ENCODE assay signal across 1 cellular context in the genomic region with DNA sequence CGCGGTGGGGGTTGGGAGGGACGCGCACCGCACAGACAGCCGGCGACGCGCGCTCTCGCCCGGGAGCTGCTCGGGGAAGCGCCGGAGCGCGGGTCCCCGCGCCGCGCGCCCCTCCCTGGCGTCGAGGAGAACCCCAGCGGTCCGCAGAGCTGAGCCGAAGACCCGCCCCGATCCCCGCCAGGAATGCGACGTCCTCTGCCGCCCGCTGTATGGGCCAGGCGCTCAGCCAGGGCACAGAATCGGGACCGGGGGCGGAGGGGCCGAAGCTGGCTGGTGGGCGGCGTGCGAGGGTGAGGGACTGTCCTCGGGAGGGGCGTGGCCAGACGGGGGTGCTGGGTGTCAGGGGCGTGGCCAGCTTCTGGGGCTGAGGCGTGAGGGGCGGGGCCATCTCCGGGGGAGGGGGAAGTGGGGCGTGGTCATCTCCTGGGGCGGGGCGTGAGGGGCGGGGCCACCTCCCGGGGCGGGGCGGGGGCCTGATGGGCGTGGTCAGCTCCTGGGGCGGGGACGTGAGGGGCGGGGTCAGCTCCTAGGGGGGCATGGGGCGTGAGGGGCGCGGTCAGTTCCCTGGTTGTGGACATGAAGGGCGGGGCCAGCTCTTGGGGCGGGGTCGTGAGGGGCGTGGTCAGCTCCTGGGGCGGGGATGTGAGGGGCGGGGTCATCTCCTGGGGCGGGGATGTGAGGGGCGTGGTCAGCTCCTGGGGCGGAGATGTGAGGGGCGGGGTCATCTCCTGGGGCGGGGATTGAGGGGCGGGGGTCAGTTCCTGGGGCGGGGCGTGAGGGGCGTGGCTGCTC.
TF ChIP-seq lines count a peak whose summit lies in the region.

No MANE protein-coding gene starts in this region.

TF ChIP-seq in K562, 482 proteins besides CTCF, POLR2A, EP300 and RAD21 (continues in another document):
- TF ChIP-seq ZNF12 (CRISPR knock-in tag; IDR thresholded peaks at IDR 0.05) (no peak), ZNF766 (CRISPR knock-in tag; conservative IDR thresholded peaks at IDR 0.05) (no peak), POLR2B (IDR thresholded peaks at IDR 0.05; ENCODE audit: low read depth, partially characterized antibody) (no peak), DACH1 (IDR thresholded peaks at IDR 0.05; ENCODE audit: partially characterized antibody) (no peak), NFIX (CRISPR knock-in tag; IDR thresholded peaks at IDR 0.05; ENCODE audit: low read depth) (no peak), MBD2 (IDR thresholded peaks at IDR 0.05; ENCODE audit: borderline replicate concordance, low read depth) (no peak), ZNF347 (CRISPR knock-in tag; IDR thresholded peaks at IDR 0.05; ENCODE audit: low read depth) (no peak), POLR3A (IDR thresholded peaks at IDR 0.05; ENCODE audit: borderline replicate concordance, extremely low read depth, insufficient read depth, insufficient read length) (no peak), RBM14 (IDR thresholded peaks at IDR 0.05; ENCODE audit: borderline replicate concordance, insufficient read depth, low read depth, low read length) (no peak), ZNF79 (CRISPR knock-in tag; IDR thresholded peaks at IDR 0.05; ENCODE audit: low read depth) (no peak), ZNF408 (CRISPR knock-in tag; IDR thresholded peaks at IDR 0.05; ENCODE audit: low read depth) (no peak), YY1 (IDR thresholded peaks at IDR 0.05; ENCODE audit: borderline replicate concordance in 1 of 3, control insufficient read depth in 1 of 3, extremely low read depth in 1 of 3, insufficient read depth in 3 of 3, insufficient read length in 1 of 3, insufficient replicate concordance in 2 of 3, low read depth in 1 of 3, low read length in 2 of 3) (no peak), KDM5B (IDR thresholded peaks at IDR 0.05; ENCODE audit: insufficient replicate concordance, low read depth, low read length) (no peak), HDGF (IDR thresholded peaks at IDR 0.05) (no peak), ZNF431 (CRISPR knock-in tag; IDR thresholded peaks at IDR 0.05) (no peak), ZZZ3 (IDR thresholded peaks at IDR 0.05) (no peak), FOXK2 (conservative IDR thresholded peaks at IDR 0.05 in 1 of 2, IDR thresholded peaks at IDR 0.05 in 1 of 2; ENCODE audit: low read depth in 2 of 2) (no peak), ZKSCAN3 (CRISPR knock-in tag; IDR thresholded peaks at IDR 0.05) (no peak), ZNF57 (CRISPR knock-in tag; IDR thresholded peaks at IDR 0.05) (no peak), ETS2 (tag; IDR thresholded peaks at IDR 0.05; ENCODE audit: borderline replicate concordance, poor library complexity, severe bottlenecking) (no peak), POLR3G (IDR thresholded peaks at IDR 0.05; ENCODE audit: extremely low read depth, insufficient read length, insufficient replicate concordance) (no peak), KLF1 (tag; IDR thresholded peaks at IDR 0.05) (no peak), SMC3 (conservative IDR thresholded peaks at IDR 0.05; ENCODE audit: insufficient read depth, low read depth, low read length) (no peak), RBBP5 (IDR thresholded peaks at IDR 0.05; ENCODE audit: borderline replicate concordance, insufficient read depth, low read length, poor library complexity, severe bottlenecking) (no peak), ZC3H8 (IDR thresholded peaks at IDR 0.05) (no peak), RAD51 (IDR thresholded peaks at IDR 0.05; ENCODE audit: borderline replicate concordance, low read depth) (no peak)
- TF ChIP-seq, protein P1, sequence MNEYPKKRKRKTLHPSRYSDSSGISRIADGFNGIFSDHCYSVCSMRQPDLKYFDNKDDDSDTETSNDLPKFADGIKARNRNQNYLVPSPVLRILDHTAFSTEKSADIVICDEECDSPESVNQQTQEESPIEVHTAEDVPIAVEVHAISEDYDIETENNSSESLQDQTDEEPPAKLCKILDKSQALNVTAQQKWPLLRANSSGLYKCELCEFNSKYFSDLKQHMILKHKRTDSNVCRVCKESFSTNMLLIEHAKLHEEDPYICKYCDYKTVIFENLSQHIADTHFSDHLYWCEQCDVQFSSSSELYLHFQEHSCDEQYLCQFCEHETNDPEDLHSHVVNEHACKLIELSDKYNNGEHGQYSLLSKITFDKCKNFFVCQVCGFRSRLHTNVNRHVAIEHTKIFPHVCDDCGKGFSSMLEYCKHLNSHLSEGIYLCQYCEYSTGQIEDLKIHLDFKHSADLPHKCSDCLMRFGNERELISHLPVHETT (CRISPR knock-in tag; conservative IDR thresholded peaks at IDR 0.05 in 1 of 2, IDR thresholded peaks at IDR 0.05 in 1 of 2) = no peak
- TF ChIP-seq, protein P2, sequence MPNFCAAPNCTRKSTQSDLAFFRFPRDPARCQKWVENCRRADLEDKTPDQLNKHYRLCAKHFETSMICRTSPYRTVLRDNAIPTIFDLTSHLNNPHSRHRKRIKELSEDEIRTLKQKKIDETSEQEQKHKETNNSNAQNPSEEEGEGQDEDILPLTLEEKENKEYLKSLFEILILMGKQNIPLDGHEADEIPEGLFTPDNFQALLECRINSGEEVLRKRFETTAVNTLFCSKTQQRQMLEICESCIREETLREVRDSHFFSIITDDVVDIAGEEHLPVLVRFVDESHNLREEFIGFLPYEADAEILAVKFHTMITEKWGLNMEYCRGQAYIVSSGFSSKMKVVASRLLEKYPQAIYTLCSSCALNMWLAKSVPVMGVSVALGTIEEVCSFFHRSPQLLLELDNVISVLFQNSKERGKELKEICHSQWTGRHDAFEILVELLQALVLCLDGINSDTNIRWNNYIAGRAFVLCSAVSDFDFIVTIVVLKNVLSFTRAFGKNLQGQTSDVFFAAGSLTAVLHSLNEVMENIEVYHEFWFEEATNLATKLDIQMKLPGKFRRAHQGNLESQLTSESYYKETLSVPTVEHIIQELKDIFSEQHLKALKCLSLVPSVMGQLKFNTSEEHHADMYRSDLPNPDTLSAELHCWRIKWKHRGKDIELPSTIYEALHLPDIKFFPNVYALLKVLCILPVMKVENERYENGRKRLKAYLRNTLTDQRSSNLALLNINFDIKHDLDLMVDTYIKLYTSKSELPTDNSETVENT (CRISPR knock-in tag; IDR thresholded peaks at IDR 0.05) = no peak
- TF ChIP-seq, protein P3, sequence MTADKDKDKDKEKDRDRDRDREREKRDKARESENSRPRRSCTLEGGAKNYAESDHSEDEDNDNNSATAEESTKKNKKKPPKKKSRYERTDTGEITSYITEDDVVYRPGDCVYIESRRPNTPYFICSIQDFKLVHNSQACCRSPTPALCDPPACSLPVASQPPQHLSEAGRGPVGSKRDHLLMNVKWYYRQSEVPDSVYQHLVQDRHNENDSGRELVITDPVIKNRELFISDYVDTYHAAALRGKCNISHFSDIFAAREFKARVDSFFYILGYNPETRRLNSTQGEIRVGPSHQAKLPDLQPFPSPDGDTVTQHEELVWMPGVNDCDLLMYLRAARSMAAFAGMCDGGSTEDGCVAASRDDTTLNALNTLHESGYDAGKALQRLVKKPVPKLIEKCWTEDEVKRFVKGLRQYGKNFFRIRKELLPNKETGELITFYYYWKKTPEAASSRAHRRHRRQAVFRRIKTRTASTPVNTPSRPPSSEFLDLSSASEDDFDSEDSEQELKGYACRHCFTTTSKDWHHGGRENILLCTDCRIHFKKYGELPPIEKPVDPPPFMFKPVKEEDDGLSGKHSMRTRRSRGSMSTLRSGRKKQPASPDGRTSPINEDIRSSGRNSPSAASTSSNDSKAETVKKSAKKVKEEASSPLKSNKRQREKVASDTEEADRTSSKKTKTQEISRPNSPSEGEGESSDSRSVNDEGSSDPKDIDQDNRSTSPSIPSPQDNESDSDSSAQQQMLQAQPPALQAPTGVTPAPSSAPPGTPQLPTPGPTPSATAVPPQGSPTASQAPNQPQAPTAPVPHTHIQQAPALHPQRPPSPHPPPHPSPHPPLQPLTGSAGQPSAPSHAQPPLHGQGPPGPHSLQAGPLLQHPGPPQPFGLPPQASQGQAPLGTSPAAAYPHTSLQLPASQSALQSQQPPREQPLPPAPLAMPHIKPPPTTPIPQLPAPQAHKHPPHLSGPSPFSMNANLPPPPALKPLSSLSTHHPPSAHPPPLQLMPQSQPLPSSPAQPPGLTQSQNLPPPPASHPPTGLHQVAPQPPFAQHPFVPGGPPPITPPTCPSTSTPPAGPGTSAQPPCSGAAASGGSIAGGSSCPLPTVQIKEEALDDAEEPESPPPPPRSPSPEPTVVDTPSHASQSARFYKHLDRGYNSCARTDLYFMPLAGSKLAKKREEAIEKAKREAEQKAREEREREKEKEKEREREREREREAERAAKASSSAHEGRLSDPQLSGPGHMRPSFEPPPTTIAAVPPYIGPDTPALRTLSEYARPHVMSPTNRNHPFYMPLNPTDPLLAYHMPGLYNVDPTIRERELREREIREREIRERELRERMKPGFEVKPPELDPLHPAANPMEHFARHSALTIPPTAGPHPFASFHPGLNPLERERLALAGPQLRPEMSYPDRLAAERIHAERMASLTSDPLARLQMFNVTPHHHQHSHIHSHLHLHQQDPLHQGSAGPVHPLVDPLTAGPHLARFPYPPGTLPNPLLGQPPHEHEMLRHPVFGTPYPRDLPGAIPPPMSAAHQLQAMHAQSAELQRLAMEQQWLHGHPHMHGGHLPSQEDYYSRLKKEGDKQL (CRISPR knock-in tag; IDR thresholded peaks at IDR 0.05; ENCODE audit: borderline replicate concordance) = no peak
- TF ChIP-seq, protein P4, sequence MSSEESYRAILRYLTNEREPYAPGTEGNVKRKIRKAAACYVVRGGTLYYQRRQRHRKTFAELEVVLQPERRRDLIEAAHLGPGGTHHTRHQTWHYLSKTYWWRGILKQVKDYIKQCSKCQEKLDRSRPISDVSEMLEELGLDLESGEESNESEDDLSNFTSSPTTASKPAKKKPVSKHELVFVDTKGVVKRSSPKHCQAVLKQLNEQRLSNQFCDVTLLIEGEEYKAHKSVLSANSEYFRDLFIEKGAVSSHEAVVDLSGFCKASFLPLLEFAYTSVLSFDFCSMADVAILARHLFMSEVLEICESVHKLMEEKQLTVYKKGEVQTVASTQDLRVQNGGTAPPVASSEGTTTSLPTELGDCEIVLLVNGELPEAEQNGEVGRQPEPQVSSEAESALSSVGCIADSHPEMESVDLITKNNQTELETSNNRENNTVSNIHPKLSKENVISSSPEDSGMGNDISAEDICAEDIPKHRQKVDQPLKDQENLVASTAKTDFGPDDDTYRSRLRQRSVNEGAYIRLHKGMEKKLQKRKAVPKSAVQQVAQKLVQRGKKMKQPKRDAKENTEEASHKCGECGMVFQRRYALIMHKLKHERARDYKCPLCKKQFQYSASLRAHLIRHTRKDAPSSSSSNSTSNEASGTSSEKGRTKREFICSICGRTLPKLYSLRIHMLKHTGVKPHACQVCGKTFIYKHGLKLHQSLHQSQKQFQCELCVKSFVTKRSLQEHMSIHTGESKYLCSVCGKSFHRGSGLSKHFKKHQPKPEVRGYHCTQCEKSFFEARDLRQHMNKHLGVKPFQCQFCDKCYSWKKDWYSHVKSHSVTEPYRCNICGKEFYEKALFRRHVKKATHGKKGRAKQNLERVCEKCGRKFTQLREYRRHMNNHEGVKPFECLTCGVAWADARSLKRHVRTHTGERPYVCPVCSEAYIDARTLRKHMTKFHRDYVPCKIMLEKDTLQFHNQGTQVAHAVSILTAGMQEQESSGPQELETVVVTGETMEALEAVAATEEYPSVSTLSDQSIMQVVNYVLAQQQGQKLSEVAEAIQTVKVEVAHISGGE (CRISPR knock-in tag; IDR thresholded peaks at IDR 0.05) = no peak
- TF ChIP-seq, protein P5, sequence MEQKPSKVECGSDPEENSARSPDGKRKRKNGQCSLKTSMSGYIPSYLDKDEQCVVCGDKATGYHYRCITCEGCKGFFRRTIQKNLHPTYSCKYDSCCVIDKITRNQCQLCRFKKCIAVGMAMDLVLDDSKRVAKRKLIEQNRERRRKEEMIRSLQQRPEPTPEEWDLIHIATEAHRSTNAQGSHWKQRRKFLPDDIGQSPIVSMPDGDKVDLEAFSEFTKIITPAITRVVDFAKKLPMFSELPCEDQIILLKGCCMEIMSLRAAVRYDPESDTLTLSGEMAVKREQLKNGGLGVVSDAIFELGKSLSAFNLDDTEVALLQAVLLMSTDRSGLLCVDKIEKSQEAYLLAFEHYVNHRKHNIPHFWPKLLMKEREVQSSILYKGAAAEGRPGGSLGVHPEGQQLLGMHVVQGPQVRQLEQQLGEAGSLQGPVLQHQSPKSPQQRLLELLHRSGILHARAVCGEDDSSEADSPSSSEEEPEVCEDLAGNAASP (IDR thresholded peaks at IDR 0.05) = no peak
- TF ChIP-seq, protein P6, sequence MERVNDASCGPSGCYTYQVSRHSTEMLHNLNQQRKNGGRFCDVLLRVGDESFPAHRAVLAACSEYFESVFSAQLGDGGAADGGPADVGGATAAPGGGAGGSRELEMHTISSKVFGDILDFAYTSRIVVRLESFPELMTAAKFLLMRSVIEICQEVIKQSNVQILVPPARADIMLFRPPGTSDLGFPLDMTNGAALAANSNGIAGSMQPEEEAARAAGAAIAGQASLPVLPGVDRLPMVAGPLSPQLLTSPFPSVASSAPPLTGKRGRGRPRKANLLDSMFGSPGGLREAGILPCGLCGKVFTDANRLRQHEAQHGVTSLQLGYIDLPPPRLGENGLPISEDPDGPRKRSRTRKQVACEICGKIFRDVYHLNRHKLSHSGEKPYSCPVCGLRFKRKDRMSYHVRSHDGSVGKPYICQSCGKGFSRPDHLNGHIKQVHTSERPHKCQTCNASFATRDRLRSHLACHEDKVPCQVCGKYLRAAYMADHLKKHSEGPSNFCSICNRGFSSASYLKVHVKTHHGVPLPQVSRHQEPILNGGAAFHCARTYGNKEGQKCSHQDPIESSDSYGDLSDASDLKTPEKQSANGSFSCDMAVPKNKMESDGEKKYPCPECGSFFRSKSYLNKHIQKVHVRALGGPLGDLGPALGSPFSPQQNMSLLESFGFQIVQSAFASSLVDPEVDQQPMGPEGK (CRISPR knock-in tag; IDR thresholded peaks at IDR 0.05; ENCODE audit: borderline replicate concordance) = no peak
- TF ChIP-seq, protein P7, sequence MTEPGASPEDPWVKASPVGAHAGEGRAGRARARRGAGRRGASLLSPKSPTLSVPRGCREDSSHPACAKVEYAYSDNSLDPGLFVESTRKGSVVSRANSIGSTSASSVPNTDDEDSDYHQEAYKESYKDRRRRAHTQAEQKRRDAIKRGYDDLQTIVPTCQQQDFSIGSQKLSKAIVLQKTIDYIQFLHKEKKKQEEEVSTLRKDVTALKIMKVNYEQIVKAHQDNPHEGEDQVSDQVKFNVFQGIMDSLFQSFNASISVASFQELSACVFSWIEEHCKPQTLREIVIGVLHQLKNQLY (CRISPR knock-in tag; conservative IDR thresholded peaks at IDR 0.05) = no peak
